9 cellular contexts compared by ENCODE assay signal in genomic region chr11:68142028-68142412, GRCh38. TPM values are rescaled to one million over a fixed set of nuclear protein-coding genes. Genes with fewer than 3 reads are reported as not detected.
DNase-seq lines count a peak whose midpoint lies in the region; ATAC-seq, FAIRE-seq and TF ChIP-seq lines count a peak whose summit lies in the region.
"Had no signal": no experiment of that assay in that cellular context is flagged by ENCODE, and none has a peak within 500 bp of the region (broad histone marks: within the 10 kb centered on the region; RNA-seq: fewer than 3 reads in every experiment).

No MANE protein-coding gene starts in this region.

- H2AFZ ChIP-seq in HepG2 (ENCODE audit: low read length), result no peak overlapping the region

- H3K4me1 Mint-ChIP-seq in mesothelial cell of epicardium, result peaks cover 12% of the 10 kb centered on the region
- H3K4me1 Mint-ChIP-seq in Caco-2 (ENCODE audit: low read depth, unreplicated experiment), result peaks cover 33% of the 10 kb centered on the region

- H3K4me3 ChIP-seq in HepG2 (replicated peaks in 1 of 3; ENCODE audit: insufficient read depth in 1 of 3, low read depth in 2 of 3, low read length in 3 of 3) (no peak overlapping the region), Caco-2 (ENCODE audit: low read depth, low read length) (no peak overlapping the region)
- H3K4me3 ChIP-seq: cardiac muscle cell had no signal

- no peaks in the 10 kb centered on the region for H3K79me2 ChIP-seq in HepG2 (ENCODE audit: insufficient read depth, low read length)

- H3K4me1 ChIP-seq in HepG2 (ENCODE audit: insufficient read depth, low read length) (peaks cover 91% of the 10 kb centered on the region), Caco-2 (peaks cover 29% of the 10 kb centered on the region)

- intact Hi-C loops in HepG2 (cut with micrococcal nuclease; ENCODE audit: unreplicated experiment), result no loop called here
- intact Hi-C loops in Caco-2 (cut with micrococcal nuclease; ENCODE audit: unreplicated experiment), result no loop called here

- no peak overlapping the region for H3K4me2 ChIP-seq in HepG2 (ENCODE audit: low read depth, low read length)

- H3K9me3 Mint-ChIP-seq in mesothelial cell of epicardium (no peaks in the 10 kb centered on the region), Caco-2 (ENCODE audit: unreplicated experiment) (no peaks in the 10 kb centered on the region)

- H3K36me3 ChIP-seq in HepG2 (replicated peaks in 1 of 2; ENCODE audit: control insufficient read depth in 1 of 2, insufficient read depth in 2 of 2, low read length in 2 of 2) (no peaks in the 10 kb centered on the region), Caco-2 (ENCODE audit: control insufficient read depth, insufficient read depth, low read length) (no peaks in the 10 kb centered on the region)
- H3K36me3 ChIP-seq: cardiac muscle cell had no signal

- TF ChIP-seq EP300 in HepG2 (IDR thresholded peaks at IDR 0.05; ENCODE audit: low read depth in 2 of 2, low read length in 2 of 2), result no peak
- TF ChIP-seq EP300 in HepG2 (CRISPR knock-in tag; IDR thresholded peaks at IDR 0.05; ENCODE audit: borderline replicate concordance), result no peak

- no peak for TF ChIP-seq POLR2A in HepG2 (IDR thresholded peaks at IDR 0.05; ENCODE audit: insufficient read depth in 1 of 2, low read depth in 2 of 2, low read length in 2 of 2)

- BruUV-seq in HepG2 (replicated peaks; lab: Mats Ljungman, UMichigan) (no TSS peak), Caco-2 (replicated peaks; lab: Mats Ljungman, UMichigan) (no TSS peak)

- H3K27me3 Mint-ChIP-seq in mesothelial cell of epicardium (ENCODE audit: low read depth) (no peaks in the 10 kb centered on the region), Caco-2 (ENCODE audit: insufficient read depth, unreplicated experiment) (no peaks in the 10 kb centered on the region)

- H3K9me3 ChIP-seq in HepG2 (ENCODE audit: low read length), result no peaks in the 10 kb centered on the region
- H3K9me3 ChIP-seq in Caco-2, result 0 out of 2 replicates have a peak, but pooled peaks cover under 1% of the 10 kb centered on the region

- H3K36me3 Mint-ChIP-seq in mesothelial cell of epicardium (no peaks in the 10 kb centered on the region), Caco-2 (ENCODE audit: insufficient read depth, unreplicated experiment) (peaks cover 15% of the 10 kb centered on the region)

- H3K4me3 Mint-ChIP-seq in mesothelial cell of epicardium (no peak overlapping the region), Caco-2 (ENCODE audit: unreplicated experiment) (no peak overlapping the region)

- POLR2A ChIA-PET in HepG2 (lab: Yijun Ruan, JAX) (interaction anchor here (1.0 to 7.7 kb wide), 2 partner anchors 15 to 20 kb away, joined by 3 to 196 read pairs; no protein-coding TSS in a partner anchor), Caco-2 (lab: Charles Lee) (interaction anchor here (1.5 kb wide), 1 partner anchor 23 kb away, joined by 4 read pairs; no protein-coding TSS in a partner anchor)

- TF ChIP-seq CTCF in HepG2 (CRISPR knock-in tag; IDR thresholded peaks at IDR 0.05) (no peak), mesothelial cell of epicardium (IDR thresholded peaks at IDR 0.05; ENCODE audit: unreplicated experiment) (no peak), Caco-2 (IDR thresholded peaks at IDR 0.05; ENCODE audit: insufficient read depth in 1 of 2, low read depth in 1 of 2, low read length in 1 of 2, severe bottlenecking in 1 of 2, unreplicated experiment in 1 of 2) (no peak), GM10266 (IDR thresholded peaks at IDR 0.05; ENCODE audit: control insufficient read depth, insufficient read depth, low read depth, missing control alignments) (no peak)

- in situ Hi-C loops in HepG2 (cut with HindIII; ENCODE audit: extremely low pct_ligation_motif_present, low pct_unique_long_range_greater_than_20kb), result no loop called here

- no peak for TF ChIP-seq RAD21 in HepG2 (CRISPR knock-in tag; IDR thresholded peaks at IDR 0.05)

- no peak for FAIRE-seq in HepG2 (lab: Jason Lieb, UNC)

- WGBS in HepG2 (ENCODE audit: low lambda C conversion rate), result 93% methylated on average over 12 of the region's 13 CpGs

- H3K27me3 ChIP-seq in HepG2 (ENCODE audit: control insufficient read depth in 1 of 2, insufficient read depth in 2 of 2, low read length in 2 of 2), result no peaks in the 10 kb centered on the region; a peak in 1 of 5 replicates
- H3K27me3 ChIP-seq in Caco-2 (replicated peaks; ENCODE audit: control insufficient read depth, insufficient read depth, low read length), result no peaks in the 10 kb centered on the region
- H3K27me3 ChIP-seq: cardiac muscle cell had no signal

- no peak for ATAC-seq in HepG2
- peak; percentile 92 for ATAC-seq in stimulated activated naive CD8-positive, alpha-beta T cell treated with anti-CD3 and anti-CD28 coated beads, Interleukin-15, Interleukin-2, amounts not matched to agents 100 U/mL and 50 U/mL, for 24 hours

- H3K27ac ChIP-seq in HepG2 (ENCODE audit: extremely low read length, insufficient read depth, low read length), result no peak overlapping the region
- H3K27ac ChIP-seq: cardiac muscle cell had no signal

- CTCF ChIA-PET in HepG2 (lab: Yijun Ruan, JAX; ENCODE audit: low intra/inter-chr PET ratio, low total read pairs), result no interaction called here
- CTCF ChIA-PET in Caco-2 (lab: Charles Lee), result no interaction called here

- H3K9ac ChIP-seq in HepG2 (ENCODE audit: insufficient read depth, low read depth, low read length), result no peak overlapping the region

- DNase-seq in MV-4-11 (lab: John Stamatoyannopoulos, UW) (peak; percentile 93), HepG2 (ENCODE audit: low spot score) (no peak), mesothelial cell of epicardium (ENCODE audit: low spot score in 2 of 2, unreplicated experiment in 2 of 2) (no peak), Caco-2 (no peak), NCI-H345 treated with DMSO at 0.1 percent for 48 hours (lab: John Stamatoyannopoulos, UW; ENCODE audit: unreplicated experiment) (no peak), GM10266 (ENCODE audit: extremely low spot score) (no peak)
- peak; percentile 64 to 74 for DNase-seq in activated CD4-positive, alpha-beta T cell treated with anti-CD3 and anti-CD28 coated beads, Interleukin-2, amount 50 U/mL, for 48 hours
- peak; percentile 76 for DNase-seq in stimulated activated naive CD8-positive, alpha-beta T cell treated with anti-CD3 and anti-CD28 coated beads, Interleukin-15, Interleukin-2, amounts not matched to agents 100 U/mL and 50 U/mL, for 24 hours

- no peaks in the 10 kb centered on the region for H4K20me1 ChIP-seq in HepG2 (ENCODE audit: insufficient read depth, low read length)

- H3K27ac Mint-ChIP-seq in mesothelial cell of epicardium, result no peak overlapping the region
- no peak overlapping the region for H3K27ac Mint-ChIP-seq in Caco-2 (ENCODE audit: unreplicated experiment)

TF ChIP-seq in HepG2, 621 proteins besides CTCF, POLR2A, EP300 and RAD21:
- no peak for TF ChIP-seq MZF1 (CRISPR knock-in tag; IDR thresholded peaks at IDR 0.05; ENCODE audit: borderline replicate concordance)
- peak; percentile 51; the same call in 1 of the 2 replicates for TF ChIP-seq ATF7 (IDR thresholded peaks at IDR 0.05)
- TF ChIP-seq ATF7 (CRISPR knock-in tag; IDR thresholded peaks at IDR 0.05), result no peak

RNA-seq across cellular contexts. Expression of gene CHKA, which starts 20.8 kb away (rescaled TPM):
- total RNA-seq in HepG2 (2016; rRNA removed; fragmentation: Illumina TruSeq; extraction: Trizol) (83.6 and 92.7 TPM in 2 replicates), mesothelial cell of epicardium (71.8 to 74.4 TPM (median 72.8 TPM) in 3 replicates), Caco-2 (2022) (169 TPM in 2 replicates)
- 19.2 and 23.2 TPM in 2 replicates for total RNA-seq in HepG2 (2016; cell fraction: cytosol; rRNA removed; fragmentation: Illumina TruSeq; extraction: Trizol; ENCODE audit: low read depth)
- 87.5 and 87.8 TPM in 2 replicates for total RNA-seq in HepG2 (2016; cell fraction: insoluble cytoplasmic fraction; rRNA removed; fragmentation: Illumina TruSeq; extraction: Trizol)
- 52.5 and 57.2 TPM in 2 replicates for total RNA-seq in HepG2 (2016; cell fraction: membrane; rRNA removed; fragmentation: Illumina TruSeq; extraction: Trizol)
- total RNA-seq in HepG2 (2016; cell fraction: nucleus; rRNA removed; fragmentation: Illumina TruSeq; extraction: Trizol), result 127 and 148 TPM in 2 replicates
- polyA plus RNA-seq in HepG2 (2011; rRNA removed), result 61.1 and 71.6 TPM in 2 replicates
- polyA plus RNA-seq in HepG2 (2011; cell fraction: cytosol; rRNA removed), result 53.1 and 55.7 TPM in 2 replicates
- 87.9 and 97.8 TPM in 2 replicates for polyA plus RNA-seq in HepG2 (2011; cell fraction: nucleus; rRNA removed)
- 57.3 and 69.6 TPM in 2 replicates for polyA plus RNA-seq in HepG2 (2012)
- polyA plus RNA-seq in HepG2 (2016; cell fraction: cytosol; fragmentation: Illumina TruSeq; extraction: Trizol; ENCODE audit: low read depth), result 17.1 and 18.4 TPM in 2 replicates
- 91.8 and 101 TPM in 2 replicates for polyA plus RNA-seq in HepG2 (2016; cell fraction: insoluble cytoplasmic fraction; fragmentation: Illumina TruSeq; extraction: Trizol; ENCODE audit: low read depth)
- 34.6 and 36.0 TPM in 2 replicates for polyA plus RNA-seq in HepG2 (2016; cell fraction: membrane; fragmentation: Illumina TruSeq; extraction: Trizol; ENCODE audit: low read depth)
- 309 and 329 TPM in 2 replicates for polyA plus RNA-seq in HepG2 (2016; cell fraction: nucleus; fragmentation: Illumina TruSeq; extraction: Trizol; ENCODE audit: insufficient read depth, low read depth)
- 46.2 and 97.9 TPM in 2 replicates for polyA minus RNA-seq in HepG2 (2011; rRNA and poly(A)+ RNA removed; ENCODE audit: low replicate concordance)
- 41.1 and 41.4 TPM in 2 replicates for polyA minus RNA-seq in HepG2 (2011; cell fraction: cytosol; rRNA and poly(A)+ RNA removed)
- polyA minus RNA-seq in HepG2 (2011; cell fraction: nucleus; rRNA and poly(A)+ RNA removed), result 84.0 and 96.3 TPM in 2 replicates

Comparison
In these comparisons a context has a peak if more than half of its experiments do, and no peak if none do; other contexts are left out.
1. DNase-seq: peak in MV-4-11 (single experiment), activated CD4-positive, alpha-beta T cell treated with anti-CD3 and anti-CD28 coated beads, Interleukin-2, amount 50 U/mL, for 48 hours (2 of 2) and stimulated activated naive CD8-positive, alpha-beta T cell treated with anti-CD3 and anti-CD28 coated beads, Interleukin-15, Interleukin-2, amounts not matched to agents 100 U/mL and 50 U/mL, for 24 hours (single experiment); none in HepG2 (single experiment), mesothelial cell of epicardium (0 of 2), Caco-2 (0 of 2), NCI-H345 treated with DMSO at 0.1 percent for 48 hours (single experiment) and GM10266 (single experiment).